Comparison of ENCODE assay signal across 12 cellular contexts in the genomic region with DNA sequence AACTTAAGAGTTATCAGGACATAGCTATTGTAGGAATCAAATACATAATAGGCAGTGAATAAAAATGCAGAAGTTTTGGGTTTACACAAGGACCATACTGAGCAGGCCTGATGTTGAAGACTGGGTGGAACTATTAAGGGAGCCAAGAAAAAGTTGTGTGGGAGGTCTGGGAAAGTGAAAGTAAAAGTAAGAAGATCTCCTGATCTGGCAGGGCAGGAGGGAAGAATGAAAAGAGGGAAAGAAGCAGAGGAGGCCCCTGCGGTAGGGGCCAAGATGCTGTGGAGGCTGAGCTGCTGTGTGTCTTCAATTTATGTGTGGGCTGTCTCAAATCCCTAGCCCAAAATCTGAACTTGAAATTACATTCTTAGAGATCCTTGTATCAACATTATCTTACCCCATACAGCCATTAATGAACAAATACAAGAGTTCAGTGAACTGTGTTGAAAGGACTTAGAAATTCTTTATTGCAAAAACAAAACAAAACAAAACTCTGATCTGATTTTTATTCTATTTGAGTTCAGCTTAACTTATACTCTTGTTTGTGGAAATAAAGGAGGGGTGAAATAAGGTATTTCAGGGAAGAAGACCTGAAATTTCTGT.
A peak's percentile ranks its signal among the peaks of the same experiment; 100 is the strongest.
DNase-seq lines count a peak whose midpoint lies in the region; ATAC-seq, FAIRE-seq and TF ChIP-seq lines count a peak whose summit lies in the region.
"Had no signal": no experiment of that assay in that cellular context is flagged by ENCODE, and none has a peak within 500 bp of the region (broad histone marks: within the 10 kb centered on the region; RNA-seq: fewer than 3 reads in every experiment).

No MANE protein-coding gene starts in this region.

- H3K9me3 ChIP-seq in endothelial cell of umbilical vein (replicated peaks; ENCODE audit: control insufficient read depth, insufficient read depth, low read length): no peaks in the 10 kb centered on the region
- H3K9me3 ChIP-seq in smooth muscle cell (replicated peaks; ENCODE audit: low read depth): no peaks in the 10 kb centered on the region
- peaks cover 8% of the 10 kb centered on the region for H3K9me3 ChIP-seq in endodermal cell (ENCODE audit: control insufficient read depth, low read length)
- H3K9me3 ChIP-seq: right atrium auricular region had no signal

- no peak for TF ChIP-seq CTCF in endothelial cell of umbilical vein (IDR thresholded peaks at IDR 0.05; ENCODE audit: extremely low read depth in 1 of 2, insufficient read depth in 1 of 2, low read depth in 1 of 2, low read length in 2 of 2)
- no peak for TF ChIP-seq CTCF in smooth muscle cell (IDR thresholded peaks at IDR 0.05; ENCODE audit: borderline replicate concordance, insufficient read depth, poor library complexity, severe bottlenecking)
- no peak for TF ChIP-seq CTCF in endodermal cell (conservative IDR thresholded peaks at IDR 0.05)

- H3K4me1 Mint-ChIP-seq in endodermal cell: no peaks in the 10 kb centered on the region

- no peak overlapping the region for H3K27ac ChIP-seq in endothelial cell of umbilical vein (ENCODE audit: insufficient read depth, low read depth, low read length)
- no peak overlapping the region for H3K27ac ChIP-seq in smooth muscle cell (ENCODE audit: low read depth)
- no peak overlapping the region for H3K27ac ChIP-seq in endodermal cell (ENCODE audit: low read depth, low read length)
- H3K27ac ChIP-seq: right atrium auricular region, VCaP had no signal

- H3K4me3 ChIP-seq in endothelial cell of umbilical vein (replicated peaks in 1 of 3; ENCODE audit: insufficient read depth in 1 of 3, low read depth in 1 of 3, low read length in 3 of 3) (no peak overlapping the region), smooth muscle cell (peak overlapping the region; percentile 23), endodermal cell (ENCODE audit: low read length) (no peak overlapping the region)
- H3K4me3 ChIP-seq: right atrium auricular region had no signal

- H3K27me3 ChIP-seq in endothelial cell of umbilical vein (ENCODE audit: control insufficient read depth in 2 of 2, insufficient read depth in 2 of 2, low read length in 2 of 2) (no peaks in the 10 kb centered on the region), smooth muscle cell (ENCODE audit: low read depth) (no peaks in the 10 kb centered on the region), endodermal cell (ENCODE audit: control insufficient read depth, insufficient read depth, low read length, poor library complexity, severe bottlenecking) (no peaks in the 10 kb centered on the region)
- H3K27me3 ChIP-seq: right atrium auricular region had no signal

- POLR2A ChIA-PET in endothelial cell of umbilical vein (lab: Charles Lee): no interaction called here

- no peak for FAIRE-seq in endothelial cell of umbilical vein (lab: Jason Lieb, UNC)

- WGBS in smooth muscle cell (ENCODE audit: low lambda C conversion rate): 68% methylated on average over 1 of the region's 1 CpG
- 100% methylated on average over 1 of the region's 1 CpG; no CpG with 5 or more reads in 1 of the 2 experiments for WGBS in endodermal cell (ENCODE audit: insufficient coverage in 1 of 2, insufficient read length in 1 of 2), 2 experiments

- peak overlapping the region; percentile 54 for H2AFZ ChIP-seq in endothelial cell of umbilical vein (ENCODE audit: low read depth, low read length)
- peak overlapping the region; percentile 83 for H2AFZ ChIP-seq in smooth muscle cell (ENCODE audit: low read depth)

- ATAC-seq in GM19035 (IDR thresholded peaks at IDR 0.05; ENCODE audit: unreplicated experiment): no peak

- no peak overlapping the region for H3K27ac Mint-ChIP-seq in endodermal cell

- intact Hi-C loops in endothelial cell of umbilical vein (cut with micrococcal nuclease): no loop called here

- dilution Hi-C loops in endothelial cell of umbilical vein (cut with MboI; ENCODE audit: extremely low pct_ligation_motif_present, low sequenced_read_pairs): no loop called here

- no peak overlapping the region for H3K9ac ChIP-seq in endothelial cell of umbilical vein (replicated peaks; ENCODE audit: extremely low read depth, insufficient read depth, low read length)
- no peak overlapping the region for H3K9ac ChIP-seq in smooth muscle cell (ENCODE audit: low read depth)
- no peak overlapping the region for H3K9ac ChIP-seq in endodermal cell (ENCODE audit: extremely low read depth, low read length, poor library complexity, severe bottlenecking)

- no peak overlapping the region for H3K4me3 Mint-ChIP-seq in endodermal cell

- H3K4me1 ChIP-seq in endothelial cell of umbilical vein (ENCODE audit: control insufficient read depth, extremely low read depth, insufficient read depth, low read length): no peaks in the 10 kb centered on the region
- no peaks in the 10 kb centered on the region for H3K4me1 ChIP-seq in smooth muscle cell (ENCODE audit: low read depth)
- no peaks in the 10 kb centered on the region for H3K4me1 ChIP-seq in endodermal cell (ENCODE audit: control insufficient read depth, insufficient read depth, low read length)
- H3K4me1 ChIP-seq: right atrium auricular region had no signal

- H3K9me3 Mint-ChIP-seq in endodermal cell: peaks cover 13% of the 10 kb centered on the region

- DNase-seq in SIG-M5 treated with dmso at 0.1 percent for 504 hours (lab: John Stamatoyannopoulos, UW; ENCODE audit: unreplicated experiment) (peak; percentile 3), SIG-M5 (lab: John Stamatoyannopoulos, UW) (no peak), OCI-M1 (lab: John Stamatoyannopoulos, UW) (peak; percentile 95), endothelial cell of umbilical vein (ENCODE audit: low read depth, low spot score) (peak; percentile 21), smooth muscle cell (lab: John Stamatoyannopoulos, UW; ENCODE audit: unreplicated experiment) (no peak), endodermal cell (no peak), AG08395 (ENCODE audit: low spot score) (no peak)
- DNase-seq: 8988T, NCI-H1694 treated with DMSO at 0.1 percent for 48 hours had no signal

- H3K36me3 ChIP-seq in endothelial cell of umbilical vein (ENCODE audit: control insufficient read depth in 2 of 2, extremely low read depth in 1 of 2, insufficient read depth in 2 of 2, low read length in 2 of 2) (no peaks in the 10 kb centered on the region), smooth muscle cell (ENCODE audit: low read depth) (no peaks in the 10 kb centered on the region), endodermal cell (ENCODE audit: control insufficient read depth, insufficient read depth, low read length) (no peaks in the 10 kb centered on the region)
- H3K36me3 ChIP-seq: right atrium auricular region had no signal

- CTCF ChIA-PET in endothelial cell of umbilical vein (lab: Charles Lee): interaction anchor here (0.5 kb wide), 1 partner anchor 121 kb away, joined by 3 read pairs; no protein-coding TSS in a partner anchor

- no peaks in the 10 kb centered on the region for H4K20me1 ChIP-seq in endothelial cell of umbilical vein (replicated peaks; ENCODE audit: control insufficient read depth, extremely low read depth, insufficient read depth, low read length)
- H4K20me1 ChIP-seq in smooth muscle cell (ENCODE audit: low read depth): no peaks in the 10 kb centered on the region

- H3F3A ChIP-seq in smooth muscle cell (ENCODE audit: low read depth): no peaks in the 10 kb centered on the region

- no peaks in the 10 kb centered on the region for H3K36me3 Mint-ChIP-seq in endodermal cell (ENCODE audit: low read depth)

- TF ChIP-seq POLR2A in endothelial cell of umbilical vein (IDR thresholded peaks at IDR 0.05; ENCODE audit: low read depth, low read length): no peak

- no peaks in the 10 kb centered on the region for H3K27me3 Mint-ChIP-seq in endodermal cell (ENCODE audit: insufficient read depth)

- H3K79me2 ChIP-seq in endothelial cell of umbilical vein (ENCODE audit: control insufficient read depth, insufficient read depth, low read length) (no peaks in the 10 kb centered on the region), smooth muscle cell (ENCODE audit: low read depth) (no peaks in the 10 kb centered on the region)

- BruUV-seq in endothelial cell of umbilical vein (replicated peaks; lab: Mats Ljungman, UMichigan): no TSS peak

- H3K4me2 ChIP-seq in endothelial cell of umbilical vein (ENCODE audit: insufficient read depth, low read length) (no peak overlapping the region), smooth muscle cell (peak overlapping the region; percentile 58)

- H3K9me1 ChIP-seq in endothelial cell of umbilical vein (replicated peaks; ENCODE audit: control insufficient read depth, extremely low read depth, insufficient read depth, low read length): no peaks in the 10 kb centered on the region

TF ChIP-seq in endothelial cell of umbilical vein, 7 proteins besides CTCF, POLR2A, EP300 and RAD21:
- TF ChIP-seq, protein P1, sequence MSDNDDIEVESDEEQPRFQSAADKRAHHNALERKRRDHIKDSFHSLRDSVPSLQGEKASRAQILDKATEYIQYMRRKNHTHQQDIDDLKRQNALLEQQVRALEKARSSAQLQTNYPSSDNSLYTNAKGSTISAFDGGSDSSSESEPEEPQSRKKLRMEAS (IDR thresholded peaks at IDR 0.05; ENCODE audit: insufficient read depth, insufficient read length): no peak
- TF ChIP-seq GATA2 (IDR thresholded peaks at IDR 0.05; ENCODE audit: insufficient read depth, insufficient read length, low read depth, low read length) (no peak), MYC (IDR thresholded peaks at IDR 0.05; ENCODE audit: low read depth, low read length) (no peak), JUN (IDR thresholded peaks at IDR 0.05; ENCODE audit: borderline replicate concordance, insufficient read depth, insufficient read length, low read depth) (no peak), EZH2 (IDR thresholded peaks at IDR 0.05; ENCODE audit: borderline replicate concordance, low read depth, low read length, severe bottlenecking) (no peak), POLR2AphosphoS5 (IDR thresholded peaks at IDR 0.05; ENCODE audit: insufficient read depth, low read depth, low read length) (no peak), FOS (IDR thresholded peaks at IDR 0.05; ENCODE audit: borderline replicate concordance, insufficient read depth, low read length) (no peak)
TF ChIP-seq in endothelial cell of umbilical vein: peak in this region for 0.

Comparison
In these comparisons a context has a peak if more than half of its experiments do, and no peak if none do; other contexts are left out.
1. DNase-seq: peak in SIG-M5 treated with dmso at 0.1 percent for 504 hours (single experiment), OCI-M1 (single experiment) and endothelial cell of umbilical vein (single experiment); none in SIG-M5 (single experiment), smooth muscle cell (single experiment), endodermal cell (single experiment) and AG08395 (single experiment).